In genomic region chr6:108581237-108581931, GRCh38 we compare ENCODE assay signal across 8 cellular contexts. TPM values are rescaled to one million over a fixed set of nuclear protein-coding genes. Genes with fewer than 3 reads are reported as not detected.
DNase-seq lines count a peak whose midpoint lies in the region; ATAC-seq lines count a peak whose summit lies in the region.
"Had no signal": no experiment of that assay in that cellular context is flagged by ENCODE, and none has a peak within 500 bp of the region (broad histone marks: within the 10 kb centered on the region; RNA-seq: fewer than 3 reads in every experiment).

No MANE protein-coding gene starts in this region.

- no peaks in the 10 kb centered on the region for H3K27me3 Mint-ChIP-seq in stimulated activated naive B cell treated with anti-CD40 and anti-IgM and Interleukin-4, amounts not matched to agents 10 μg/mL and 1 μg/mL and 100 μg/mL, for 72 hours

- peak overlapping the region; percentile 31 for H3K9ac ChIP-seq in SK-N-MC (ENCODE audit: insufficient read length)

- peak overlapping the region in 1 of 2 donors; percentile 4 for H3K4me3 Mint-ChIP-seq in stimulated activated naive B cell treated with anti-CD40 and anti-IgM and Interleukin-4, amounts not matched to agents 10 μg/mL and 1 μg/mL and 100 μg/mL, for 72 hours
- H3K4me3 Mint-ChIP-seq: T-helper 1 cell treated with Interleukin-12 subunit alpha and Interleukin-12 subunit beta and Interleukin-4 antibody, amounts not matched to agents 30 μg/mL and 1 μg/mL, for 36 hours had no signal

- intact Hi-C loops in sciatic nerve (cut with DNase I) = no loop called here

- ATAC-seq in sciatic nerve (peak; percentile 84), HG03520 (IDR thresholded peaks at IDR 0.05; ENCODE audit: unreplicated experiment) (no peak)
- ATAC-seq in stimulated activated naive B cell treated with anti-CD40 and anti-IgM and Interleukin-4, amounts not matched to agents 10 μg/mL and 1 μg/mL and 100 μg/mL, for 72 hours (replicated peaks) = no peak

- H3K36me3 Mint-ChIP-seq in stimulated activated naive B cell treated with anti-CD40 and anti-IgM and Interleukin-4, amounts not matched to agents 10 μg/mL and 1 μg/mL and 100 μg/mL, for 72 hours = peaks cover 10 to 23% of the 10 kb centered on the region in 2 donors

- H3K4me1 Mint-ChIP-seq in stimulated activated naive B cell treated with anti-CD40 and anti-IgM and Interleukin-4, amounts not matched to agents 10 μg/mL and 1 μg/mL and 100 μg/mL, for 72 hours = peaks cover 32 to 60% of the 10 kb centered on the region in 2 donors

- H3K9me3 Mint-ChIP-seq in stimulated activated naive B cell treated with anti-CD40 and anti-IgM and Interleukin-4, amounts not matched to agents 10 μg/mL and 1 μg/mL and 100 μg/mL, for 72 hours = peaks cover 0 to 2% of the 10 kb centered on the region in 2 donors
- H3K9me3 Mint-ChIP-seq: T-helper 1 cell treated with Interleukin-12 subunit alpha and Interleukin-12 subunit beta and Interleukin-4 antibody, amounts not matched to agents 30 μg/mL and 1 μg/mL, for 36 hours had no signal

- H3K36me3 ChIP-seq in SK-N-MC (ENCODE audit: insufficient read depth, low read length) = 0 out of 2 replicates have a peak, but pooled peaks cover 6% of the 10 kb centered on the region

- DNase-seq in HuH-7 (ENCODE audit: low spot score) = peak; percentile 18
- peak; percentile 87 for DNase-seq in SK-N-MC (ENCODE audit: low read depth, low spot score)
- peak; percentile 98 for DNase-seq in fibroblast of gingiva (ENCODE audit: low read depth)
- DNase-seq in sciatic nerve (ENCODE audit: low spot score) = no peak
- DNase-seq in NCI-H2081 (lab: John Stamatoyannopoulos, UW) = no peak
- DNase-seq in stimulated activated naive B cell treated with anti-CD40 and anti-IgM and Interleukin-4, amounts not matched to agents 10 μg/mL and 1 μg/mL and 100 μg/mL, for 72 hours = no peak

- peak overlapping the region; percentile 67 for H3K4me3 ChIP-seq in SK-N-MC

- no peak overlapping the region for H3K27ac Mint-ChIP-seq in stimulated activated naive B cell treated with anti-CD40 and anti-IgM and Interleukin-4, amounts not matched to agents 10 μg/mL and 1 μg/mL and 100 μg/mL, for 72 hours
- H3K27ac Mint-ChIP-seq: T-helper 1 cell treated with Interleukin-12 subunit alpha and Interleukin-12 subunit beta and Interleukin-4 antibody, amounts not matched to agents 30 μg/mL and 1 μg/mL, for 36 hours had no signal

- no peaks in the 10 kb centered on the region for H3K9me3 ChIP-seq in SK-N-MC (ENCODE audit: low read depth, low read length)

- H3K27ac ChIP-seq in SK-N-MC = peak overlapping the region; percentile 94

RNA-seq across cellular contexts. Expression of gene FOXO3, which starts 20.7 kb away (rescaled TPM):
- 79.1 TPM for total RNA-seq in sciatic nerve

Comparison
In these comparisons a context has a peak if more than half of its experiments do, and no peak if none do; other contexts are left out.
1. DNase-seq: peak in HuH-7 (single experiment), SK-N-MC (single experiment) and fibroblast of gingiva (single experiment); none in sciatic nerve (single experiment), NCI-H2081 (0 of 2) and stimulated activated naive B cell treated with anti-CD40 and anti-IgM and Interleukin-4, amounts not matched to agents 10 μg/mL and 1 μg/mL and 100 μg/mL, for 72 hours (single experiment).